In the genomic region with DNA sequence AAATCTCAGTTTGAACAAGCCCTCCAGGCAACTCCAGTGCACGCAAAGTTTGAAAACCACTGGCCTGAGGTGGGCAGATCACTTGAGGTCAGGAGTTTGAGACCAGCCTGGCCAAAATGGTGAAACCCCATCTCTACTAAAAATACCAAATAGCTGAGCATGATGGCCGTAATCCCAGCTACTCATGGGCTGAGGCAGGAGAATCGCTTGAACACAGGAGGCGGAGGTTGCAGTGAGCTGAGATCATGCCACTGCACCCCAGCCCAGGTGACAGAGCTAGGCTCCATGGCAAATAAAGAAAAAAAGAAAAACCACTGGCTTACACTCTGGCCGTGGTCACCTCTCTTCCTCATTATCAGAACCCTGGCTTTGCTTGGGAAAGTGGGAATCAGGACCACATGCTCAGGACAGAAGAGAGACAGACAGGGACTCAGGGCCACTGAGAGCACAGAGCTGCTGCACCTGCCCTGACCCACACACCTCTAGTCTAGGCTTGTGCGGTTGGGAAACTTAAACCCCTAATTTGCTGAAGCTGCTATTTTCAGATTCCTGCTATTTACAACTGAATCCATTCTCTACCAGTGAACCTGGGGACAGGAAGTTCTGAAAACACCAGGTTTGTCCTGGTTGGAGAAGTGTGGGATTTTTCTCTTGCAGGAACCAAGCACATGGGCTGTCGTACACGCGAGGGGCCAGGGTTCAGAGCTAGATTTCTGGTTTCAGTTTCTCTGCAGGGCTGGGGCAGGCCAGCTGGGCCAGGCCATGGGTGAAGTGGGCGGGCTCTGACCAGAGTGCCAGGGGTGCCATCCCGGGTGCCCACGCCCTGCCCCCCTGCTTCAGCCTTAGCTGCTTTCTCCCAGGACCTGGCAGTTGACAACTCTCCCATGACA, we compare ENCODE assay signal across 10 cellular contexts. TPM values are rescaled to one million over a fixed set of nuclear protein-coding genes. Genes with fewer than 3 reads are reported as not detected.
A peak's percentile ranks its signal among the peaks of the same experiment; 100 is the strongest.
DNase-seq lines count a peak whose midpoint lies in the region; ATAC-seq and TF ChIP-seq lines count a peak whose summit lies in the region.
"Had no signal": no experiment of that assay in that cellular context is flagged by ENCODE, and none has a peak within 500 bp of the region (broad histone marks: within the 10 kb centered on the region; RNA-seq: fewer than 3 reads in every experiment).

No MANE protein-coding gene starts in this region.

- DNase-seq in CD14-positive monocyte (ENCODE audit: low spot score) (peak; percentile 61), left ventricle myocardium inferior (peak; percentile 30), testis (no peak), NCI-H2171 treated with DMSO at 0.1 percent for 48 hours (lab: John Stamatoyannopoulos, UW) (no peak), activated gamma-delta T cell (lab: John Stamatoyannopoulos, UW) (no peak), NCI-H1436 (lab: John Stamatoyannopoulos, UW) (no peak)
- DNase-seq: AML-193 had no signal

- H3K4me1 ChIP-seq in left ventricle myocardium inferior (no peaks in the 10 kb centered on the region), testis (no peaks in the 10 kb centered on the region)

- H3K4me3 Mint-ChIP-seq in CD14-positive monocyte: peak overlapping the region; percentile 80 to 82

- peaks cover 0 to 2% (median 2%) of the 10 kb centered on the region in 3 donors for H3K27me3 Mint-ChIP-seq in CD14-positive monocyte (ENCODE audit: low read depth in 3 of 3)

- TF ChIP-seq CTCF in CD14-positive monocyte (IDR thresholded peaks at IDR 0.05): no peak
- no peak for TF ChIP-seq CTCF in left ventricle myocardium inferior (IDR thresholded peaks at IDR 0.05; ENCODE audit: borderline replicate concordance)
- no peak for TF ChIP-seq CTCF in testis (IDR thresholded peaks at IDR 0.05)

- intact Hi-C loops in CD14-positive monocyte (cut with micrococcal nuclease) (loop anchor here in 1 of 2 donors (5.0 kb wide), 1 partner anchor 50 kb away; a partner anchor contains a TSS), left ventricle myocardium inferior (cut with micrococcal nuclease) (no loop called here), testis (cut with DNase I; ENCODE audit: low total_unique reads) (no loop called here)

- H3K9me3 ChIP-seq in left ventricle myocardium inferior (replicated peaks) (no peaks in the 10 kb centered on the region), testis (no peaks in the 10 kb centered on the region)

- H3K27me3 ChIP-seq in left ventricle myocardium inferior (ENCODE audit: low read depth) (peaks cover 9% of the 10 kb centered on the region), testis (no peaks in the 10 kb centered on the region)

- no peaks in the 10 kb centered on the region for H3K36me3 ChIP-seq in left ventricle myocardium inferior
- H3K36me3 ChIP-seq in testis (ENCODE audit: low read depth, missing control alignments): no peaks in the 10 kb centered on the region
- H3K36me3 ChIP-seq: cardiac muscle cell had no signal

- H3K36me3 Mint-ChIP-seq in CD14-positive monocyte: no peaks in the 10 kb centered on the region

- H3K27ac Mint-ChIP-seq in CD14-positive monocyte: peak overlapping the region; percentile 78 to 95 (median 89)

- peak; percentile 59 for ATAC-seq in GM19463 (IDR thresholded peaks at IDR 0.05; ENCODE audit: unreplicated experiment)
- ATAC-seq in HG03378 (IDR thresholded peaks at IDR 0.05; ENCODE audit: unreplicated experiment): peak; percentile 48

- TF ChIP-seq POLR2A in testis (IDR thresholded peaks at IDR 0.05): no peak

- H3K27ac ChIP-seq in left ventricle myocardium inferior (replicated peaks): no peak overlapping the region
- H3K27ac ChIP-seq in testis: no peak overlapping the region
- H3K27ac ChIP-seq: cardiac muscle cell had no signal

- peaks cover 68% of the 10 kb centered on the region for H3K4me1 Mint-ChIP-seq in CD14-positive monocyte

- 85 to 86% methylated on average over 12 of the region's 12 CpGs for WGBS in testis, 2 donors

- H3K4me3 ChIP-seq in left ventricle myocardium inferior (no peak overlapping the region), testis (no peak overlapping the region)
- H3K4me3 ChIP-seq: cardiac muscle cell had no signal

- H3K9me3 Mint-ChIP-seq in CD14-positive monocyte: peaks cover 0 to 7% (median 0%) of the 10 kb centered on the region in 7 donors

RNA-seq across cellular contexts. Expression of a gene that starts 51.6 kb away (rescaled TPM):
- polyA plus RNA-seq in CD14-positive monocyte (1 to 10 TPM; 4.4 to 4.5 TPM), testis (ENCODE audit: insufficient read depth, low read depth, low replicate concordance) (28.5 TPM)
- total RNA-seq in left ventricle myocardium inferior (13.2 TPM), testis (10 to 100 TPM; 14.3 to 17.8 TPM)

Comparison
In these comparisons a context has a peak if more than half of its experiments do, and no peak if none do; other contexts are left out.
1. DNase-seq: peak in CD14-positive monocyte (single experiment) and left ventricle myocardium inferior (single experiment); none in testis (single experiment), NCI-H2171 treated with DMSO at 0.1 percent for 48 hours (single experiment), activated gamma-delta T cell (single experiment) and NCI-H1436 (single experiment).